16 cellular contexts compared by ENCODE assay signal in the genomic region with DNA sequence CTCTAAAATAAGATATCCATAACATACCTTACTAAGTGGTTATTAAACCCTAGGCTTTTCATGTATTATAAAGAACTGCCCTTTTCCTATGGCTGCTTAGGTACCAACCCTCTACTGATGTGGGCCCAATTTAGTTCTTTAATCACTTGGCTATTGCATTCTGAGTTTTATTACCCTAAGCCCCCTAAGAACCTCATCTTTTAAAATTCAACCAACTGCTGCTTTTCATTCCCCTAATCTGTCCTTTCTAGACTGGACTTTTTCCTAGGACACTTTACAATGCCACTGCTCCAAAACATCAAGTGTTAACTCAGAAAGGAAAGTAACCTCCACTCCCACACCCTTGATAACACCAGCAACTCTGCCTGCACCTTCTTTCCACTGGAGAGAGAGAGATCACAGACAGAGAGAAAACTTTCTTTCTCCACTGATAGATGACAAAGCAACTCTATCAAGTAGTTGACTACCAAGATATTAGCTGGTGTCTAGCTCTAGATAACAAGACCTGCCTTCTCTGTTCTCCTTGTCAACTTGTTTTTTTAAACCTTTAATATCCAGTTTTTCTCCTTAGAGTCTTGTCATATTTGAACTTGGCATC. TPM values are rescaled to one million over a fixed set of nuclear protein-coding genes. Genes with fewer than 3 reads are reported as not detected.
DNase-seq lines count a peak whose midpoint lies in the region; ATAC-seq and TF ChIP-seq lines count a peak whose summit lies in the region.
"Had no signal": no experiment of that assay in that cellular context is flagged by ENCODE, and none has a peak within 500 bp of the region (broad histone marks: within the 10 kb centered on the region; RNA-seq: fewer than 3 reads in every experiment).

No MANE protein-coding gene starts in this region.

- peaks cover 28% of the 10 kb centered on the region for H4K20me1 ChIP-seq in osteoblast (ENCODE audit: insufficient read depth, low read length)

- no peak overlapping the region for H3K23ac ChIP-seq in neuronal stem cell (ENCODE audit: low read depth, low read length, poor library complexity)

- no peaks in the 10 kb centered on the region for H3K36me3 ChIP-seq in neuronal stem cell (replicated peaks in 1 of 2; ENCODE audit: control insufficient read depth in 2 of 2, insufficient read depth in 2 of 2, low read length in 2 of 2)
- peaks cover 22% of the 10 kb centered on the region for H3K36me3 ChIP-seq in osteoblast (ENCODE audit: insufficient read depth, low read length)
- H3K36me3 ChIP-seq: lower lobe of right lung had no signal

- no peak overlapping the region for H2BK120ac ChIP-seq in neuronal stem cell (ENCODE audit: low read depth, low read length)

- H3K18ac ChIP-seq in neuronal stem cell (ENCODE audit: low read length): no peak overlapping the region

- H3K27ac ChIP-seq in neuronal stem cell (replicated peaks; ENCODE audit: low read length) (peak overlapping the region; percentile 5), osteoblast (ENCODE audit: low read depth, low read length) (no peak overlapping the region)
- H3K27ac ChIP-seq: C4-2B, lower lobe of right lung, SJSA1 had no signal

- H3K4me1 Mint-ChIP-seq in activated CD4-positive, alpha-beta T cell treated with anti-CD3 and anti-CD28 coated beads for 36 hours: peaks cover 28% of the 10 kb centered on the region
- H3K4me1 Mint-ChIP-seq in HFFc6 (ENCODE audit: low read depth) (peaks cover 98% of the 10 kb centered on the region), WTC11 (peaks cover 14% of the 10 kb centered on the region; the same call in 1 of the 2 replicates)

- H3K4me3 ChIP-seq in neuronal stem cell (ENCODE audit: low read length in 2 of 2) (no peak overlapping the region), osteoblast (ENCODE audit: insufficient read depth, low read length) (no peak overlapping the region)
- H3K4me3 ChIP-seq: lower lobe of right lung, SJSA1 had no signal

- peak overlapping the region; percentile 20 for H3K27ac Mint-ChIP-seq in activated CD4-positive, alpha-beta T cell treated with anti-CD3 and anti-CD28 coated beads for 36 hours
- H3K27ac Mint-ChIP-seq in HFFc6 (peak overlapping the region; percentile 74), WTC11 (peak overlapping the region; percentile 63)

- H3K27me3 Mint-ChIP-seq in activated CD4-positive, alpha-beta T cell treated with anti-CD3 and anti-CD28 coated beads for 36 hours: no peaks in the 10 kb centered on the region
- H3K27me3 Mint-ChIP-seq in HFFc6 (ENCODE audit: insufficient read depth) (peaks cover 5% of the 10 kb centered on the region), WTC11 (ENCODE audit: low read depth) (no peaks in the 10 kb centered on the region)

- DNase-seq in activated CD4-positive, alpha-beta T cell treated with anti-CD3 and anti-CD28 coated beads for 36 hours: no peak
- DNase-seq in activated CD4-positive, alpha-beta T cell treated with anti-CD3 and anti-CD28 coated beads, Interleukin-2, amount 50 U/mL, for 48 hours: no peak
- DNase-seq in HFFc6 (no peak), WTC11 (ENCODE audit: low spot score) (no peak), neuronal stem cell (ENCODE audit: low spot score) (no peak), osteoblast (ENCODE audit: insufficient read length, low spot score, missing footprints) (no peak), globus pallidus (ENCODE audit: low spot score) (no peak)
- no peak for DNase-seq in stimulated activated CD4-positive, alpha-beta T cell treated with anti-CD3 and anti-CD28 coated beads, Interleukin-1b, Interleukin-23, amount 100 ng/mL, for 48 hours
- DNase-seq: activated CD4-positive, alpha-beta T cell treated with anti-CD3 and anti-CD28 coated beads, Interleukin-2, amount 50 U/mL, for 4 hours; activated effector memory CD4-positive, alpha-beta T cell treated with anti-CD3 and anti-CD28 coated beads, Interleukin-2, amount 50 U/mL, for 16 hours; aorta; DMS79 treated with DMSO at 0.1 percent for 48 hours; lower lobe of right lung; NCI-H446 had no signal

- no peak overlapping the region for H4K91ac ChIP-seq in neuronal stem cell (ENCODE audit: low read depth, low read length, poor library complexity)

- no peak overlapping the region for H4K8ac ChIP-seq in neuronal stem cell (ENCODE audit: low read depth, low read length)

- no peak overlapping the region for H3K9ac ChIP-seq in neuronal stem cell (ENCODE audit: low read depth, low read length, poor library complexity)

- TF ChIP-seq CTCF in HFFc6 (IDR thresholded peaks at IDR 0.05) (no peak), WTC11 (IDR thresholded peaks at IDR 0.05) (no peak), osteoblast (IDR thresholded peaks at IDR 0.05; ENCODE audit: extremely low read depth, low read depth, low read length) (no peak)

- H3K27me3 ChIP-seq in neuronal stem cell (ENCODE audit: control insufficient read depth in 3 of 3, insufficient read depth in 3 of 3, low read depth in 1 of 3, low read length in 3 of 3) (no peaks in the 10 kb centered on the region), osteoblast (ENCODE audit: insufficient read depth, low read length) (no peaks in the 10 kb centered on the region)
- H3K27me3 ChIP-seq: SJSA1 had no signal

- H3K79me1 ChIP-seq in neuronal stem cell (ENCODE audit: low read depth, low read length): no peaks in the 10 kb centered on the region

- no peak overlapping the region for H2AFZ ChIP-seq in neuronal stem cell (ENCODE audit: low read length)
- no peak overlapping the region for H2AFZ ChIP-seq in osteoblast (ENCODE audit: low read length)

- H3K9me3 Mint-ChIP-seq in activated CD4-positive, alpha-beta T cell treated with anti-CD3 and anti-CD28 coated beads for 36 hours (ENCODE audit: low read depth): no peaks in the 10 kb centered on the region
- no peaks in the 10 kb centered on the region for H3K9me3 Mint-ChIP-seq in HFFc6
- H3K9me3 Mint-ChIP-seq in WTC11: peaks cover 6% of the 10 kb centered on the region; the same call in 1 of the 2 replicates

- ATAC-seq in activated CD4-positive, alpha-beta T cell treated with anti-CD3 and anti-CD28 coated beads for 36 hours: peak; percentile 42
- no peak for ATAC-seq in WTC11
- ATAC-seq: lower lobe of right lung had no signal

- H3K14ac ChIP-seq in neuronal stem cell (ENCODE audit: low read length): no peak overlapping the region

- no peak overlapping the region for H2BK12ac ChIP-seq in neuronal stem cell (ENCODE audit: low read length)

- POLR2A ChIA-PET in activated CD4-positive, alpha-beta T cell treated with anti-CD3 and anti-CD28 coated beads for 36 hours (lab: Charles Lee): interaction anchor here (0.7 kb wide), 1 partner anchor 13 kb away, joined by 3 read pairs; no protein-coding TSS in a partner anchor
- POLR2A ChIA-PET in WTC11 (lab: Charles Lee): no interaction called here

- peaks cover 96% of the 10 kb centered on the region for H3K79me2 ChIP-seq in osteoblast (ENCODE audit: insufficient read depth, low read length)

- peaks cover 0 to 3% of the 10 kb centered on the region in 2 donors for H3K4me1 ChIP-seq in neuronal stem cell (ENCODE audit: control insufficient read depth in 2 of 2, insufficient read depth in 1 of 2, low read depth in 1 of 2, low read length in 2 of 2)
- peaks cover 37% of the 10 kb centered on the region for H3K4me1 ChIP-seq in osteoblast (ENCODE audit: insufficient read depth, low read length)
- H3K4me1 ChIP-seq: lower lobe of right lung, SJSA1 had no signal

- peaks cover 25% of the 10 kb centered on the region for H3K36me3 Mint-ChIP-seq in activated CD4-positive, alpha-beta T cell treated with anti-CD3 and anti-CD28 coated beads for 36 hours (ENCODE audit: low read depth)
- H3K36me3 Mint-ChIP-seq in HFFc6 (ENCODE audit: low read depth): peaks cover 79% of the 10 kb centered on the region
- no peaks in the 10 kb centered on the region for H3K36me3 Mint-ChIP-seq in WTC11

- H3K4me2 ChIP-seq in neuronal stem cell (ENCODE audit: insufficient read depth, low read length, poor library complexity, severe bottlenecking) (no peak overlapping the region), osteoblast (ENCODE audit: insufficient read depth, low read length) (no peak overlapping the region)

- intact Hi-C loops in activated CD4-positive, alpha-beta T cell treated with anti-CD3 and anti-CD28 coated beads for 36 hours (cut with DNase I, micrococcal nuclease): no loop called here

- no peak overlapping the region for H3K4ac ChIP-seq in neuronal stem cell (ENCODE audit: low read length)

- H3K9me3 ChIP-seq in neuronal stem cell (replicated peaks in 1 of 2; ENCODE audit: control insufficient read depth in 2 of 2, insufficient read depth in 1 of 2, low read depth in 1 of 2, low read length in 2 of 2): no peaks in the 10 kb centered on the region
- no peaks in the 10 kb centered on the region for H3K9me3 ChIP-seq in osteoblast (ENCODE audit: low read depth, low read length)
- H3K9me3 ChIP-seq: lower lobe of right lung, SJSA1 had no signal

- H2BK15ac ChIP-seq in neuronal stem cell (ENCODE audit: low read length): no peak overlapping the region

- no peak overlapping the region for H3K4me3 Mint-ChIP-seq in activated CD4-positive, alpha-beta T cell treated with anti-CD3 and anti-CD28 coated beads for 36 hours
- peak overlapping the region; percentile 6 for H3K4me3 Mint-ChIP-seq in HFFc6
- no peak overlapping the region for H3K4me3 Mint-ChIP-seq in WTC11

- H2AK5ac ChIP-seq in neuronal stem cell (ENCODE audit: low read depth, low read length): no peak overlapping the region

- CTCF ChIA-PET in activated CD4-positive, alpha-beta T cell treated with anti-CD3 and anti-CD28 coated beads for 36 hours (lab: Charles Lee): no interaction called here
- CTCF ChIA-PET in WTC11 (lab: Charles Lee): no interaction called here

- no peak overlapping the region for H2BK5ac ChIP-seq in neuronal stem cell (ENCODE audit: low read length)

RNA-seq across cellular contexts. Expression of a gene that starts 27.3 kb away (rescaled TPM):
- 100 to 1,000 TPM in 1 of 2 experiments, 10 to 100 TPM in 1; 87.6 to 131 TPM for total RNA-seq in activated CD4-positive, alpha-beta T cell treated with anti-CD3 and anti-CD28 coated beads for 36 hours
- total RNA-seq in HFFc6 (2021; fragmentation: NEBNext Ultra II Directional; extraction: Animal tissue kit (Norgen Biotek cat#: 25700)): 100 to 1,000 TPM; 346 to 505 (median 380) TPM
- total RNA-seq in WTC11 (2021) (20.5 to 24.4 TPM (median 23.9 TPM) in 3 replicates), osteoblast (113 and 123 TPM in 2 replicates)
- 5.8 TPM for polyA plus RNA-seq in neuronal stem cell (2013, experiment 1 of 2)
- 6.5 TPM for polyA plus RNA-seq in neuronal stem cell (2013, experiment 2 of 2)

Comparison
In these comparisons a context has a peak if more than half of its experiments do, and no peak if none do; other contexts are left out.
1. H3K27ac Mint-ChIP-seq: peak in every context shown above with its lines; median percentile 74 in HFFc6; 63 in WTC11; 20 in activated CD4-positive, alpha-beta T cell treated with anti-CD3 and anti-CD28 coated beads for 36 hours.